In genomic region chr7:139648617-139648932, GRCh38 we compare ENCODE assay signal across 11 cellular contexts.
DNase-seq lines count a peak whose midpoint lies in the region; ATAC-seq and TF ChIP-seq lines count a peak whose summit lies in the region.
"Had no signal": no experiment of that assay in that cellular context is flagged by ENCODE, and none has a peak within 500 bp of the region (broad histone marks: within the 10 kb centered on the region; RNA-seq: fewer than 3 reads in every experiment).

No MANE protein-coding gene starts in this region.

- no peak for DNase-seq in chondrocyte (ENCODE audit: low spot score)
- no peak for DNase-seq in progenitor cell of endocrine pancreas (ENCODE audit: low spot score, unreplicated experiment)
- no peak for DNase-seq in SJCRH30

- H3K27ac Mint-ChIP-seq in chondrocyte (ENCODE audit: unreplicated experiment) = peak overlapping the region; percentile 10
- peak overlapping the region; percentile 93 for H3K27ac Mint-ChIP-seq in progenitor cell of endocrine pancreas

- TF ChIP-seq CTCF in chondrocyte (IDR thresholded peaks at IDR 0.05) = no peak
- no peak for TF ChIP-seq CTCF in progenitor cell of endocrine pancreas (IDR thresholded peaks at IDR 0.05; ENCODE audit: unreplicated experiment)

- H3K9me3 Mint-ChIP-seq in chondrocyte (ENCODE audit: low read depth) = no peaks in the 10 kb centered on the region
- no peaks in the 10 kb centered on the region for H3K9me3 Mint-ChIP-seq in progenitor cell of endocrine pancreas (ENCODE audit: low read depth)

- H3K9me3 ChIP-seq in SJCRH30 (replicated peaks) = no peaks in the 10 kb centered on the region

- no peaks in the 10 kb centered on the region for H3K27me3 ChIP-seq in SJCRH30

- H3K36me3 Mint-ChIP-seq in chondrocyte (ENCODE audit: low read depth) = peaks cover 5% of the 10 kb centered on the region
- H3K36me3 Mint-ChIP-seq in progenitor cell of endocrine pancreas (ENCODE audit: insufficient read depth) = peaks cover 5% of the 10 kb centered on the region

- H3K4me1 Mint-ChIP-seq in chondrocyte (ENCODE audit: low read depth) (peaks cover 59% of the 10 kb centered on the region), progenitor cell of endocrine pancreas (ENCODE audit: low read depth) (peaks cover 64% of the 10 kb centered on the region)

- ATAC-seq in GM18511 (IDR thresholded peaks at IDR 0.05; ENCODE audit: unreplicated experiment) (peak; percentile 8), HG03196 (IDR thresholded peaks at IDR 0.05; ENCODE audit: unreplicated experiment) (peak; percentile 10), HG03135 (IDR thresholded peaks at IDR 0.05; ENCODE audit: unreplicated experiment) (no peak), HG03469 (IDR thresholded peaks at IDR 0.05; ENCODE audit: unreplicated experiment) (no peak), HG03095 (IDR thresholded peaks at IDR 0.05; ENCODE audit: unreplicated experiment) (no peak)
- ATAC-seq: HCT116 had no signal

- H3K27me3 Mint-ChIP-seq in chondrocyte (ENCODE audit: low read depth) (no peaks in the 10 kb centered on the region), progenitor cell of endocrine pancreas (no peaks in the 10 kb centered on the region)

- H3K4me3 Mint-ChIP-seq in chondrocyte (ENCODE audit: unreplicated experiment) = no peak overlapping the region
- peak overlapping the region; percentile 30 for H3K4me3 Mint-ChIP-seq in progenitor cell of endocrine pancreas (ENCODE audit: low read depth)

- H3K27ac ChIP-seq in SJCRH30 = no peak overlapping the region
- H3K27ac ChIP-seq: SK-N-MC had no signal

- no peak overlapping the region for H3K4me3 ChIP-seq in SJCRH30
- H3K4me3 ChIP-seq: SK-N-MC, skin epidermis had no signal

- peaks cover 11% of the 10 kb centered on the region for H3K4me1 ChIP-seq in SJCRH30

- H3K36me3 ChIP-seq in SJCRH30 = no peaks in the 10 kb centered on the region

Comparison
In these comparisons a context has a peak if more than half of its experiments do, and no peak if none do; other contexts are left out.
1. ATAC-seq: peak in GM18511 (single experiment) and HG03196 (single experiment); none in HG03135 (single experiment), HG03469 (single experiment) and HG03095 (single experiment).